13 cellular contexts compared by ENCODE assay signal in the genomic region with DNA sequence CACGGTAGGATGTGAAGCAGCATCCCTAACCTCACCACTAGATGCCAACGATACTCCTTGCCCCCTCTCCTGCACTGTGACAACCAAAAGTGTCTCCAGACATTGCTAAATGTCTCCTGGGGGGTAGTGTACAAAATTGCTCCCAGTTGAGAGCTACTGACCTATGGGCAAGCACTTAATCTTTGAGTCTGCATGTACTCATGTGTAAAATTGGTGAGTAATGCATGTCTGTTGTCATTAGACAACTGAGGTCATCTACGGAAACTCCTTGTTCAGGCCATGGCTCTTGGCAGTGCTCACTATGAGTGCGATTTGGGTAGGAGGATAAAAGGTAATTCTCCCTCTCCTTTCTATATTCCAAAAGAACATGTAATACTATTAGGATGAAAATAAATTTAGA. TPM values are rescaled to one million over a fixed set of nuclear protein-coding genes. Genes with fewer than 3 reads are reported as not detected.
DNase-seq lines count a peak whose midpoint lies in the region; ATAC-seq and TF ChIP-seq lines count a peak whose summit lies in the region.
"Had no signal": no experiment of that assay in that cellular context is flagged by ENCODE, and none has a peak within 500 bp of the region (broad histone marks: within the 10 kb centered on the region; RNA-seq: fewer than 3 reads in every experiment).

No MANE protein-coding gene starts in this region.

- CTCF ChIA-PET in MCF 10A (lab: Yijun Ruan, JAX), result interaction anchor here (0.7 to 1.9 kb wide), 4 partner anchors 11 to 154 kb away, joined by 3 to 6 read pairs (median 4); no protein-coding TSS in a partner anchor

- H3K9me3 Mint-ChIP-seq in MCF 10A (ENCODE audit: unreplicated experiment), result no peaks in the 10 kb centered on the region
- no peaks in the 10 kb centered on the region for H3K9me3 Mint-ChIP-seq in T-helper 2 cell treated with Interferon-gamma antibody and Interleukin-4, amounts not matched to agents 5 μg/mL and 100 μg/mL, for 36 hours
- H3K9me3 Mint-ChIP-seq: natural killer cell had no signal

- H3K9me3 ChIP-seq in breast epithelium (no peaks in the 10 kb centered on the region), gastroesophageal sphincter (no peaks in the 10 kb centered on the region), uterus (no peaks in the 10 kb centered on the region)

- H3K36me3 Mint-ChIP-seq in MCF 10A (ENCODE audit: insufficient read depth, unreplicated experiment), result peaks cover 57% of the 10 kb centered on the region
- peaks cover 26% of the 10 kb centered on the region for H3K36me3 Mint-ChIP-seq in T-helper 2 cell treated with Interferon-gamma antibody and Interleukin-4, amounts not matched to agents 5 μg/mL and 100 μg/mL, for 36 hours (ENCODE audit: low read depth)

- peak; percentile 32 for ATAC-seq in gastroesophageal sphincter
- ATAC-seq: natural killer cell had no signal

- H3K36me3 ChIP-seq in breast epithelium (peaks cover 5% of the 10 kb centered on the region), gastroesophageal sphincter (peaks cover 0 to 91% of the 10 kb centered on the region in 2 donors), uterus (no peaks in the 10 kb centered on the region)

- POLR2A ChIA-PET in MCF 10A (lab: Yijun Ruan, JAX), result interaction anchor here (0.6 to 1.5 kb wide), 4 partner anchors 9 to 69 kb away, joined by 3 to 5 read pairs (median 4); no protein-coding TSS in a partner anchor

- no peak overlapping the region for H3K4me3 Mint-ChIP-seq in MCF 10A (ENCODE audit: unreplicated experiment)
- no peak overlapping the region for H3K4me3 Mint-ChIP-seq in T-helper 2 cell treated with Interferon-gamma antibody and Interleukin-4, amounts not matched to agents 5 μg/mL and 100 μg/mL, for 36 hours
- H3K4me3 Mint-ChIP-seq: natural killer cell had no signal

- H3K4me1 ChIP-seq in breast epithelium (no peaks in the 10 kb centered on the region), gastroesophageal sphincter (no peaks in the 10 kb centered on the region), uterus (no peaks in the 10 kb centered on the region)

- intact Hi-C loops in MCF 10A (cut with micrococcal nuclease) (no loop called here), breast epithelium (cut with DNase I; ENCODE audit: low total_unique reads) (no loop called here), uterus (cut with DNase I; ENCODE audit: low total_unique reads) (no loop called here)

- TF ChIP-seq POLR2A in breast epithelium (IDR thresholded peaks at IDR 0.05), result no peak
- TF ChIP-seq POLR2A in gastroesophageal sphincter (IDR thresholded peaks at IDR 0.05), result no peak
- no peak for TF ChIP-seq POLR2A in uterus (IDR thresholded peaks at IDR 0.05)

- H3K27ac ChIP-seq in breast epithelium (no peak overlapping the region), angular gyrus (ENCODE audit: low read depth, low read length) (peak overlapping the region; percentile 56), gastroesophageal sphincter (no peak overlapping the region), uterus (peak overlapping the region; percentile 10 to 11)

- H3K27me3 ChIP-seq in breast epithelium (no peaks in the 10 kb centered on the region), gastroesophageal sphincter (no peaks in the 10 kb centered on the region), uterus (no peaks in the 10 kb centered on the region)

- no peak overlapping the region for H3K4me3 ChIP-seq in breast epithelium
- H3K4me3 ChIP-seq in gastroesophageal sphincter, result no peak overlapping the region
- H3K4me3 ChIP-seq in uterus, result no peak overlapping the region

- no peak overlapping the region for H3K27ac Mint-ChIP-seq in MCF 10A (ENCODE audit: low read depth, unreplicated experiment)
- no peak overlapping the region for H3K27ac Mint-ChIP-seq in T-helper 2 cell treated with Interferon-gamma antibody and Interleukin-4, amounts not matched to agents 5 μg/mL and 100 μg/mL, for 36 hours
- H3K27ac Mint-ChIP-seq: natural killer cell had no signal

- WGBS in gastroesophageal sphincter (ENCODE audit: low coverage in 1 of 2), 2 donors, result 53 to 89% methylated on average over 2 to 3 of the region's 4 CpGs

- no peak for TF ChIP-seq CTCF in MCF 10A (IDR thresholded peaks at IDR 0.05; ENCODE audit: unreplicated experiment)
- TF ChIP-seq CTCF in breast epithelium (IDR thresholded peaks at IDR 0.05), result no peak
- no peak for TF ChIP-seq CTCF in gastroesophageal sphincter (IDR thresholded peaks at IDR 0.05)
- TF ChIP-seq CTCF in uterus (IDR thresholded peaks at IDR 0.05), result no peak

- no peaks in the 10 kb centered on the region for H3K27me3 Mint-ChIP-seq in MCF 10A (ENCODE audit: insufficient read depth, unreplicated experiment)
- no peaks in the 10 kb centered on the region for H3K27me3 Mint-ChIP-seq in T-helper 2 cell treated with Interferon-gamma antibody and Interleukin-4, amounts not matched to agents 5 μg/mL and 100 μg/mL, for 36 hours (ENCODE audit: low read depth)

- DNase-seq in MCF 10A (ENCODE audit: unreplicated experiment) (peak; percentile 44), breast epithelium (ENCODE audit: low spot score in 2 of 2) (no peak), uterus (no peak), putamen (ENCODE audit: low spot score) (no peak), NCI-H345 (lab: John Stamatoyannopoulos, UW) (no peak)
- no peak for DNase-seq in T-helper 2 cell treated with Interferon-gamma antibody and Interleukin-4, amounts not matched to agents 5 μg/mL and 100 μg/mL, for 36 hours (ENCODE audit: low spot score)
- DNase-seq: activated CD4-positive, alpha-beta T cell treated with anti-CD3 and anti-CD28 coated beads for 1 hour; activated naive CD4-positive, alpha-beta T cell treated with Interleukin-2 at 50 U/mL for 16 hours; natural killer cell; SHP77 treated with DMSO at 0.1 percent for 48 hours; stimulated activated naive CD4-positive, alpha-beta T cell had no signal

- no TSS peak for BruUV-seq in MCF 10A (replicated peaks; lab: Mats Ljungman, UMichigan)

- peaks cover 10% of the 10 kb centered on the region for H3K4me1 Mint-ChIP-seq in MCF 10A (ENCODE audit: insufficient read depth, unreplicated experiment)
- peaks cover 4% of the 10 kb centered on the region for H3K4me1 Mint-ChIP-seq in T-helper 2 cell treated with Interferon-gamma antibody and Interleukin-4, amounts not matched to agents 5 μg/mL and 100 μg/mL, for 36 hours (ENCODE audit: low read depth)
- H3K4me1 Mint-ChIP-seq: natural killer cell had no signal

- TF ChIP-seq EP300 in gastroesophageal sphincter (IDR thresholded peaks at IDR 0.05), result no peak

RNA-seq across cellular contexts. Expression of a gene that starts 29.2 kb away (rescaled TPM):
- total RNA-seq in MCF 10A (2022) (52.2 and 62.2 TPM in 2 replicates), breast epithelium (10 to 100 TPM; 56.0 to 68.2 (median 57.1) TPM), gastroesophageal sphincter (100 to 1,000 TPM in 3 of 4 donors, 10 to 100 TPM in 1; 90.1 to 213 (median 146) TPM), uterus (100 to 1,000 TPM in 1 of 4 donors, 10 to 100 TPM in 3; 40.9 to 100 (median 49.7) TPM)

Comparison
In these comparisons a context has a peak if more than half of its experiments do, and no peak if none do; other contexts are left out.
1. H3K27ac ChIP-seq: peak in angular gyrus (single experiment) and uterus (2 of 2); none in breast epithelium (0 of 2) and gastroesophageal sphincter (0 of 4).